ENCODE assay signal across 8 cellular contexts in genomic region chr4:142846105-142846728, GRCh38. TPM values are rescaled to one million over a fixed set of nuclear protein-coding genes. Genes with fewer than 3 reads are reported as not detected.
DNase-seq lines count a peak whose midpoint lies in the region; ATAC-seq and TF ChIP-seq lines count a peak whose summit lies in the region.
"Had no signal": no experiment of that assay in that cellular context is flagged by ENCODE, and none has a peak within 500 bp of the region (broad histone marks: within the 10 kb centered on the region; RNA-seq: fewer than 3 reads in every experiment).

TSS of gene INPP4B (minus strand) at chr4:142846301.

- no peak for TF ChIP-seq RAD21 in liver (IDR thresholded peaks at IDR 0.05)

- peak within 1 kb of the TSS in 2 of 3 donors; percentile 45 to 49 for H3K4me3 ChIP-seq in liver (ENCODE audit: low read depth in 1 of 3, low read length in 3 of 3)

- H3K27me3 ChIP-seq in liver (ENCODE audit: control insufficient read depth in 4 of 4, insufficient read depth in 4 of 4, low read length in 3 of 4), result peaks cover 0 to 16% (median 4%) of the 10 kb centered on the region in 4 donors

- TF ChIP-seq CTCF in liver (IDR thresholded peaks at IDR 0.05; ENCODE audit: low read depth, low read length, missing input control), result no peak

- DNase-seq in LHCN-M2 (ENCODE audit: low read depth), result peak; percentile 56
- DNase-seq in activated CD4-positive, alpha-beta T cell treated with anti-CD3 and anti-CD28 coated beads, Interleukin-2, amount 50 U/mL, for 24 hours (ENCODE audit: low read depth in 1 of 2, low spot score in 1 of 2), result peak; percentile 24 to 27
- peak in 1 of 2 donors; percentile 26 for DNase-seq in dermis microvascular lymphatic vessel endothelial cell (ENCODE audit: low read depth in 2 of 2)
- peak; percentile 58 to 66 for DNase-seq in stimulated activated CD4-positive, alpha-beta T cell treated with anti-CD3 and anti-CD28 coated beads, Interleukin-2, amount 100 ng/mL, for 24 hours

- no peak within 1 kb of the TSS for H3K9ac ChIP-seq in liver (ENCODE audit: low read depth in 1 of 2, low read length in 2 of 2)

- peaks cover 0 to 2% (median 0%) of the 10 kb centered on the region in 4 donors for H3K36me3 ChIP-seq in liver (ENCODE audit: control insufficient read depth in 4 of 4, insufficient read depth in 3 of 4, low read depth in 1 of 4, low read length in 3 of 4)

- WGBS in liver, result 2% methylated on average over 56 of the region's 56 CpGs

- H3K4me1 ChIP-seq in liver (ENCODE audit: control insufficient read depth in 4 of 4, insufficient read depth in 4 of 4, low read length in 3 of 4), result peaks cover 3 to 22% (median 13%) of the 10 kb centered on the region in 4 donors

- ATAC-seq in GM18519 (IDR thresholded peaks at IDR 0.05; ENCODE audit: low FRiP score, unreplicated experiment), result peak; percentile 40
- no peak for ATAC-seq in HG02610 (IDR thresholded peaks at IDR 0.05; ENCODE audit: unreplicated experiment)

- no peaks in the 10 kb centered on the region for H3K9me3 ChIP-seq in liver (ENCODE audit: control insufficient read depth in 4 of 4, low read length in 3 of 4)

- H3K27ac ChIP-seq in liver (ENCODE audit: low read depth in 1 of 2, low read length in 2 of 2), result peak within 1 kb of the TSS; percentile 37 to 63
- H3K27ac ChIP-seq: epithelial cell of prostate had no signal

TF ChIP-seq in liver, 16 proteins besides CTCF, POLR2A, EP300 and RAD21:
- TF ChIP-seq ATF3 (IDR thresholded peaks at IDR 0.05) (no peak), NR2F2 (IDR thresholded peaks at IDR 0.05) (no peak)

RNA-seq across cellular contexts. Expression of gene INPP4B, which starts in this region (rescaled TPM):
- total RNA-seq in LHCN-M2 (2014; rRNA removed), result 17.2 and 23.0 TPM in 2 replicates
- polyA plus RNA-seq in LHCN-M2 (2012), result 8.0 TPM
- 19.1 and 24.7 TPM in 2 replicates for total RNA-seq in dermis microvascular lymphatic vessel endothelial cell
- 1 to 10 TPM; 2.1 to 2.8 TPM for total RNA-seq in liver
- polyA plus RNA-seq in liver, result 1 to 10 TPM in 1 of 2 donors, under 1 TPM in 1; 0.43 to 1.1 TPM
